In the genomic region with DNA sequence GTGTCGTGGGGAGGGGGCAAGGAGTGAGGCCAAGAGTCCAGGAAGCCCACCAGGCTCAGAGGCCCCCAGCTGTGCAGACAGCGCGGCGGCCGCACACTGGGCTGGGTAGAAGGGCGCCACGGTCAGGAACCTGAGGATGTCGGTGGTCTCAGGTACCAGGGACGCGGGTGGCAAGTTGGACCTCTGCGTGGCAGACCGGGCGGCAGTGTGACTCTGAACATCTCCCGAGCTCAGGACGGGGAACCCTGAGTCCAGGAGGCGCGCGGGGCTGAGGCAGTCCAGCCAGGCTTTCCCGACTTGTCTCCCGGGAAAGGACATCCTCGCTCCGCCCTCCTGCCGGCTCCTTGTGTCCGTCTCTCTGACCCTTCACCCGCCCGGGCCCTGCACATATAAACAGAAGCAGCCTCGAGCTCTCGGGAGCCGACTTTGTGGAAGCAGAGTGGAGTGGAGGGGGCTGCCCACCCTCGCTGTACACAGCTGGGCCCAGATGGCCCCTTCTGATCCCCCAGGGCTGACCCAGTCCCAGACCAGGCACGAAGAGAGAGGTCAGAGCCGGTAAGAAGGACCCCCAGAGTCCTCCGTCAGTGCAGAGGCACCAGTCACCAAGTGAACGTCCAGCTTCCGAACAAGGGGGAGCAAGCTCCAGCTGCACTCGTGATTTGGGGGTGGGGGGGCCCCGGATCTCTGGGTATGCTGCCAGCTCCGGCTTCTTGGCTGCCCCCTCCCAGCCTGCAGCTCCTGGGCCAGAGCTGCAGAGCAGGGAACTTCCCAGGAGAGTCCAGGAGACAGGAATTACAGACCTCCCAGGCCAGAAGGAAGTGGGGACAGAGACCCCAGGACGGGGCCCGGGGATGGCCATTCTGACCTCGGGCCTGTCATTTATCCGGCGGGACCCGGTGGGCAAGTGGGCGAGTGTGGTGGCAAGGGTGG, we compare ENCODE assay signal across 18 cellular contexts. TPM values are rescaled to one million over a fixed set of nuclear protein-coding genes. Genes with fewer than 3 reads are reported as not detected.
DNase-seq lines count a peak whose midpoint lies in the region; ATAC-seq and TF ChIP-seq lines count a peak whose summit lies in the region.
"Had no signal": no experiment of that assay in that cellular context is flagged by ENCODE, and none has a peak within 500 bp of the region (broad histone marks: within the 10 kb centered on the region; RNA-seq: fewer than 3 reads in every experiment).

No MANE protein-coding gene starts in this region.

- H3K4me2 ChIP-seq in IMR-90 (ENCODE audit: low read depth, low read length) (no peak overlapping the region), neuronal stem cell (ENCODE audit: insufficient read depth, low read length, poor library complexity, severe bottlenecking) (no peak overlapping the region)
- H3K4me2 ChIP-seq: PC-9 had no signal

- no peak for DNase-seq in IMR-90
- DNase-seq in left colon, result peak in 1 of 2 donors; percentile 40
- no peak for DNase-seq in neuronal stem cell (ENCODE audit: low spot score)
- no peak for DNase-seq in NCI-H2081 treated with DMSO at 0.1 percent for 48 hours (lab: John Stamatoyannopoulos, UW)
- no peak for DNase-seq in D341Med (ENCODE audit: low spot score)
- no peak for DNase-seq in C1 segment of cervical spinal cord (lab: John Stamatoyannopoulos, UW)
- DNase-seq in BE2C, result no peak
- DNase-seq: activated CD4-positive, alpha-beta T cell treated with anti-CD3 and anti-CD28 coated beads, Interleukin-2, amount 10 ng/mL, durations not matched to agents 24 days and 14 days; activated naive CD8-positive, alpha-beta T cell treated with anti-CD3 and anti-CD28 coated beads, Interleukin-2, amount 50 U/mL, for 24 hours; body of pancreas; CD4-positive, CD25-positive, alpha-beta regulatory T cell; H9; NCI-H446 treated with DMSO at 0.1 percent for 48 hours; PC-9 had no signal

- H4K20me1 ChIP-seq in IMR-90 (ENCODE audit: insufficient read depth, low read length), result no peaks in the 10 kb centered on the region

- H3K4ac ChIP-seq in IMR-90 (ENCODE audit: low read depth, low read length) (no peak overlapping the region), neuronal stem cell (ENCODE audit: low read length) (peak overlapping the region; percentile 53)

- no peak for TF ChIP-seq CTCF in IMR-90 (conservative IDR thresholded peaks at IDR 0.05; ENCODE audit: low read depth, low read length)
- no peak for TF ChIP-seq CTCF in BE2C (IDR thresholded peaks at IDR 0.05; ENCODE audit: low read depth, low read length)

- H3K4me1 ChIP-seq in IMR-90 (ENCODE audit: control insufficient read depth, insufficient read depth, low read length) (peaks cover 3% of the 10 kb centered on the region; the same call in 1 of the 2 replicates), duodenal mucosa (ENCODE audit: control insufficient read depth in 1 of 2, insufficient read depth in 2 of 2, low read length in 2 of 2) (peaks cover 0 to 3% of the 10 kb centered on the region in 2 donors), neuronal stem cell (ENCODE audit: control insufficient read depth in 2 of 2, insufficient read depth in 1 of 2, low read depth in 1 of 2, low read length in 2 of 2) (peaks cover 10 to 12% of the 10 kb centered on the region in 2 donors), BE2C (no peaks in the 10 kb centered on the region)
- H3K4me1 ChIP-seq: parathyroid adenoma had no signal

- H3K9me1 ChIP-seq in IMR-90 (ENCODE audit: insufficient read depth, low read length), result no peaks in the 10 kb centered on the region

- dilution Hi-C loops in IMR-90 (cut with HindIII; ENCODE audit: low sequenced_read_pairs, unreplicated experiment), result no loop called here

- H3K14ac ChIP-seq in IMR-90 (replicated peaks; ENCODE audit: low read depth, low read length), result no peak overlapping the region
- peak overlapping the region; percentile 98 for H3K14ac ChIP-seq in neuronal stem cell (ENCODE audit: low read length)

- H3K56ac ChIP-seq in IMR-90 (ENCODE audit: extremely low read depth, insufficient read depth, low read length), result no peak overlapping the region

- no peak for TF ChIP-seq POLR2A in IMR-90 (IDR thresholded peaks at IDR 0.05; ENCODE audit: low read depth, low read length)

- POLR2A ChIA-PET in IMR-90 (lab: Charles Lee; ENCODE audit: unreplicated experiment), result no interaction called here

- H3K36me3 ChIP-seq in IMR-90 (ENCODE audit: control insufficient read depth, insufficient read depth, low read length) (no peaks in the 10 kb centered on the region), duodenal mucosa (ENCODE audit: control insufficient read depth in 1 of 2, insufficient read depth in 2 of 2, low read length in 2 of 2) (peaks cover 5 to 23% of the 10 kb centered on the region in 2 donors), neuronal stem cell (replicated peaks in 1 of 2; ENCODE audit: control insufficient read depth in 2 of 2, insufficient read depth in 2 of 2, low read length in 2 of 2) (no peaks in the 10 kb centered on the region), BE2C (no peaks in the 10 kb centered on the region)

- CTCF ChIA-PET in IMR-90 (lab: Yijun Ruan, JAX), result interaction anchor here (0.5 to 1.2 kb wide), 2 partner anchors 10 to 149 kb away, joined by 4 to 9 read pairs; no protein-coding TSS in a partner anchor

- ATAC-seq in IMR-90 (ENCODE audit: low read depth) (peak; percentile 38; the same call in 1 of the 2 replicates), left colon (peak; percentile 3)
- ATAC-seq: activated naive CD8-positive, alpha-beta T cell treated with anti-CD3 and anti-CD28 coated beads, Interleukin-2, amount 50 U/mL, for 24 hours; body of pancreas had no signal

- 60% methylated on average over 25 of the region's 45 CpGs; no CpG with 5 or more reads in 1 of the 2 experiments for WGBS in IMR-90 (ENCODE audit: extremely low coverage in 2 of 2, insufficient read length in 1 of 2), 2 experiments
- no CpG with 5 or more reads among the region's 45 CpGs for WGBS in neuronal stem cell (ENCODE audit: extremely low coverage in 2 of 2, insufficient read length in 2 of 2, insufficient replicate concordance in 1 of 2), 2 donors

- H3K23ac ChIP-seq in IMR-90 (ENCODE audit: low read depth, low read length) (no peak overlapping the region), neuronal stem cell (ENCODE audit: low read depth, low read length, poor library complexity) (peak overlapping the region; percentile 3)

- peaks cover 5% of the 10 kb centered on the region; the same call in 1 of the 2 replicates for H3K27me3 ChIP-seq in IMR-90 (ENCODE audit: control insufficient read depth, insufficient read depth, low read length)
- no peaks in the 10 kb centered on the region for H3K27me3 ChIP-seq in duodenal mucosa (ENCODE audit: control insufficient read depth in 1 of 2, insufficient read depth in 2 of 2, low read length in 2 of 2)
- H3K27me3 ChIP-seq in neuronal stem cell (ENCODE audit: control insufficient read depth in 3 of 3, insufficient read depth in 3 of 3, low read depth in 1 of 3, low read length in 3 of 3), result peaks cover 0 to 45% (median 0%) of the 10 kb centered on the region in 3 experiments
- H3K27me3 ChIP-seq in BE2C, result no peaks in the 10 kb centered on the region
- H3K27me3 ChIP-seq: body of pancreas had no signal

- H3K18ac ChIP-seq in IMR-90 (ENCODE audit: low read depth, low read length) (no peak overlapping the region; the same call in 1 of the 2 replicates), neuronal stem cell (ENCODE audit: low read length) (peak overlapping the region; percentile 64)

- H2BK5ac ChIP-seq in IMR-90 (ENCODE audit: low read depth, low read length, poor library complexity, severe bottlenecking) (no peak overlapping the region), neuronal stem cell (ENCODE audit: low read length) (peak overlapping the region; percentile 24)

- H2AK9ac ChIP-seq in IMR-90 (replicated peaks; ENCODE audit: low read depth, low read length, poor library complexity), result no peak overlapping the region

- TF ChIP-seq RAD21 in IMR-90 (IDR thresholded peaks at IDR 0.05; ENCODE audit: low read length), result no peak

- H2BK20ac ChIP-seq in IMR-90 (ENCODE audit: low read depth, low read length), result no peak overlapping the region

- H3K9me3 ChIP-seq in IMR-90 (ENCODE audit: control insufficient read depth, insufficient read depth, low read length) (no peaks in the 10 kb centered on the region), duodenal mucosa (ENCODE audit: control insufficient read depth in 1 of 2, low read length in 2 of 2) (no peaks in the 10 kb centered on the region), neuronal stem cell (replicated peaks in 1 of 2; ENCODE audit: control insufficient read depth in 2 of 2, insufficient read depth in 1 of 2, low read depth in 1 of 2, low read length in 2 of 2) (no peaks in the 10 kb centered on the region), BE2C (no peaks in the 10 kb centered on the region)
- H3K9me3 ChIP-seq: body of pancreas had no signal

- H3K9ac ChIP-seq in IMR-90 (ENCODE audit: low read depth, low read length) (no peak overlapping the region), duodenal mucosa (ENCODE audit: low read depth in 1 of 2, low read length in 2 of 2) (no peak overlapping the region), neuronal stem cell (ENCODE audit: low read depth, low read length, poor library complexity) (peak overlapping the region; percentile 60)
- H3K9ac ChIP-seq: parathyroid adenoma had no signal

- H2AFZ ChIP-seq in IMR-90 (replicated peaks; ENCODE audit: low read length, poor library complexity) (peak overlapping the region; percentile 5), neuronal stem cell (ENCODE audit: low read length) (peak overlapping the region; percentile 89)
- H2AFZ ChIP-seq: parathyroid adenoma, PC-9 had no signal

- H3K27ac ChIP-seq in IMR-90 (ENCODE audit: insufficient read depth, low read length) (no peak overlapping the region), duodenal mucosa (ENCODE audit: low read depth, low read length) (peak overlapping the region; percentile 10), neuronal stem cell (replicated peaks; ENCODE audit: low read length) (no peak overlapping the region)
- H3K27ac ChIP-seq: body of pancreas, parathyroid adenoma, PC-9 had no signal

- H2BK12ac ChIP-seq in neuronal stem cell (ENCODE audit: low read length), result peak overlapping the region; percentile 22

- H2AK5ac ChIP-seq in IMR-90 (ENCODE audit: low read depth, low read length) (no peak overlapping the region), neuronal stem cell (ENCODE audit: low read depth, low read length) (peak overlapping the region; percentile 83)

- H2BK15ac ChIP-seq in IMR-90 (ENCODE audit: low read depth, low read length), result no peak overlapping the region
- H2BK15ac ChIP-seq in neuronal stem cell (ENCODE audit: low read length), result peak overlapping the region; percentile 37

- no peaks in the 10 kb centered on the region for H3K79me1 ChIP-seq in IMR-90 (ENCODE audit: low read depth in 1 of 2, low read length in 2 of 2)
- H3K79me1 ChIP-seq in neuronal stem cell (ENCODE audit: low read depth, low read length), result no peaks in the 10 kb centered on the region

- H4K91ac ChIP-seq in IMR-90 (ENCODE audit: insufficient read depth, low read depth, low read length) (no peak overlapping the region), neuronal stem cell (ENCODE audit: low read depth, low read length, poor library complexity) (no peak overlapping the region)

- H4K8ac ChIP-seq in IMR-90 (ENCODE audit: low read depth in 2 of 2, low read length in 2 of 2) (no peak overlapping the region), neuronal stem cell (ENCODE audit: low read depth, low read length) (peak overlapping the region; percentile 82)

- in situ Hi-C loops in IMR-90 (cut with MboI; ENCODE audit: low sequenced_read_pairs), result no loop called here

- intact Hi-C loops in IMR-90 (cut with micrococcal nuclease) (no loop called here), left colon (cut with DNase I, micrococcal nuclease) (no loop called here)

- H4K5ac ChIP-seq in IMR-90 (ENCODE audit: low read depth, low read length), result no peak overlapping the region

- H3K4me3 ChIP-seq in IMR-90 (ENCODE audit: insufficient read depth, low read depth, low read length) (no peak overlapping the region), duodenal mucosa (ENCODE audit: low read depth in 1 of 2, low read length in 2 of 2) (no peak overlapping the region), neuronal stem cell (ENCODE audit: low read length in 2 of 2) (no peak overlapping the region), BE2C (ENCODE audit: low read depth, low read length) (no peak overlapping the region)
- H3K4me3 ChIP-seq: body of pancreas, PC-9 had no signal

- H2BK120ac ChIP-seq in IMR-90 (ENCODE audit: low read depth, low read length), result no peak overlapping the region
- H2BK120ac ChIP-seq in neuronal stem cell (ENCODE audit: low read depth, low read length), result no peak overlapping the region

- BruUV-seq in IMR-90 (replicated peaks; lab: Mats Ljungman, UMichigan), result no TSS peak

RNA-seq across cellular contexts. Expression of a gene that starts 8.4 kb away (rescaled TPM):
- total RNA-seq in IMR-90 (2012; rRNA removed) (not detected in 2 replicates), left colon (1 to 10 TPM; 2.8 to 5.9 TPM)
- not detected in 2 replicates for polyA plus RNA-seq in IMR-90 (2012; rRNA removed)
- polyA plus RNA-seq in IMR-90 (2012; cell fraction: cytosol; rRNA removed), result not detected in 2 replicates
- 0.09 and 0.10 TPM in 2 replicates for polyA plus RNA-seq in IMR-90 (2012; cell fraction: nucleus; rRNA removed; ENCODE audit: low replicate concordance)
- not detected for polyA plus RNA-seq in neuronal stem cell (2013, experiment 1 of 2)
- polyA plus RNA-seq in neuronal stem cell (2013, experiment 2 of 2), result not detected
- 0.26 TPM for polyA plus RNA-seq in BE2C (2012; ENCODE audit: insufficient read depth, insufficient read length, low read depth)
- total RNA-seq: G401, H9, M059J, PC-9 had no signal
- polyA plus RNA-seq: CD4-positive, CD25-positive, alpha-beta regulatory T cell had no signal

RNA-seq across cellular contexts. Expression of a gene that starts 31.8 kb away (rescaled TPM):
- total RNA-seq in IMR-90 (2012; rRNA removed) (4.1 and 4.2 TPM in 2 replicates), left colon (1 to 10 TPM; 5.0 to 6.3 TPM)
- polyA plus RNA-seq in IMR-90 (2012; rRNA removed), result 7.7 and 8.2 TPM in 2 replicates
- polyA plus RNA-seq in IMR-90 (2012; cell fraction: cytosol; rRNA removed), result 4.6 and 6.1 TPM in 2 replicates
- polyA plus RNA-seq in IMR-90 (2012; cell fraction: nucleus; rRNA removed; ENCODE audit: low replicate concordance), result 18.8 and 32.0 TPM in 2 replicates
- polyA plus RNA-seq in neuronal stem cell (2013, experiment 1 of 2), result 4.8 TPM
- 5.0 TPM for polyA plus RNA-seq in neuronal stem cell (2013, experiment 2 of 2)
- 11.6 TPM for polyA plus RNA-seq in BE2C (2012; ENCODE audit: insufficient read depth, insufficient read length, low read depth)

RNA-seq across cellular contexts. Expression of a gene that starts 39.6 kb away (rescaled TPM):
- total RNA-seq in IMR-90 (2012; rRNA removed) (0.18 and 0.28 TPM in 2 replicates), left colon (100 to 1,000 TPM; 276 to 300 TPM)
- polyA plus RNA-seq in IMR-90 (2012; rRNA removed), result 0.63 and 0.76 TPM in 2 replicates
- 0.56 and 1.3 TPM in 2 replicates for polyA plus RNA-seq in IMR-90 (2012; cell fraction: cytosol; rRNA removed)
- polyA plus RNA-seq in IMR-90 (2012; cell fraction: nucleus; rRNA removed; ENCODE audit: low replicate concordance), result 2.3 and 3.6 TPM in 2 replicates
- polyA plus RNA-seq in neuronal stem cell (2013, experiment 1 of 2), result 1.7 TPM
- 2.6 TPM for polyA plus RNA-seq in neuronal stem cell (2013, experiment 2 of 2)
- 1.1 TPM for polyA plus RNA-seq in BE2C (2012; ENCODE audit: insufficient read depth, insufficient read length, low read depth)

Comparison
In these comparisons a context has a peak if more than half of its experiments do, and no peak if none do; other contexts are left out.
1. RNA of a gene that starts 39.6 kb away (total RNA-seq): 276 to 300 TPM in left colon; 0.18 to 0.28 TPM in IMR-90; every median in the first group is over 100 times any median in the second.